In the genomic region with DNA sequence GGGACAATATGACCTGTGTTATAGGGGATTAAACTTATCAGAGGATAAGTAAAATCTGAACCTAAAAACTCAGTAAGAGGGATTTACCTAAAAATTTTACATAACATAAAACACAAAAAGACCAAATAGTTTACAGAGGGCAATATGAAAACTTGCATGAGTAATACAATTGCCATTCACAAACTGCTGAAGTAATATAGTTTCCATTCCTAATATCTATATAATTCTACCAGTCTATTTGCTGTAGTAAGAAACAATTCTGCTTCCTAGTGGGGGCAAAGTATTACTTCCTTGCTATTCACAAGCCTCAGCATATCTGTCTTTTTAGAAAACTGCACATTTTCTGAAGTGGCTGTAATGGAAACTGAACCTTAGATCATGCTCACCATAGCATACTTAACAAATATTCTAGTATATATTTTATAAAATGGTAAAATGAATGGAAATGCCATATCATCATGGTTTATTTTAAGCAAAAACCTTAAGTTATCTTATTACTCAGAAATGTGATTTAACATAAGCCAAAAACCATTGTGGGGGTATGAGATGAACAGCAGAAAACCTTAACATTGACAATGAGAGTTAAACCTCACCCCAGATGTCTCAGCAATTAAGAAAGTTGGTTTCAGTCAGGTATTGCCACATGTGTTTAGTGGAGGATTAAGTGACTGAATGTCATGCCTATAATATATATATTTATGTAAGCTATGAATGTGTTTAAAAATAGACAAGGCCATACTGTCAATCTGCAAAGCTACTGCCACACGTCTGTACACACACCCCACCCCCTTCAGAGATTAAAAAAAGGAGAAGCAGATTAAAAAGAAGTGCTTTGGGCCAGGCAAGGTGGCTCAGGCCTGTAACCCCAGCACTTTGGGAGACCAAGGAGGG, we compare ENCODE assay signal across 10 cellular contexts.
DNase-seq lines count a peak whose midpoint lies in the region; ATAC-seq, FAIRE-seq and TF ChIP-seq lines count a peak whose summit lies in the region.
"Had no signal": no experiment of that assay in that cellular context is flagged by ENCODE, and none has a peak within 500 bp of the region (broad histone marks: within the 10 kb centered on the region; RNA-seq: fewer than 3 reads in every experiment).

No MANE protein-coding gene starts in this region.

- no peak for TF ChIP-seq POLR2A in GM12891 (IDR thresholded peaks at IDR 0.05; ENCODE audit: low read depth, low read length)
- TF ChIP-seq POLR2A in lower leg skin (IDR thresholded peaks at IDR 0.05): no peak

- H3K36me3 ChIP-seq in bronchial epithelial cell (ENCODE audit: control insufficient read depth, insufficient read depth, low read length): no peaks in the 10 kb centered on the region

- TF ChIP-seq CTCF in GM20000 (IDR thresholded peaks at IDR 0.05; ENCODE audit: extremely low read depth, missing control alignments) (no peak), bronchial epithelial cell (IDR thresholded peaks at IDR 0.05; ENCODE audit: insufficient read depth, low read length, severe bottlenecking) (no peak), lower leg skin (IDR thresholded peaks at IDR 0.05) (no peak)

- H3K27ac ChIP-seq in substantia nigra (ENCODE audit: low read depth, low read length, poor library complexity, severe bottlenecking): no peak overlapping the region

- no peak for DNase-seq in GM12891 (ENCODE audit: insufficient read length, low spot score)
- DNase-seq in GM20000 (ENCODE audit: low spot score): peak; percentile 14
- peak; percentile 57 for DNase-seq in bronchial epithelial cell (ENCODE audit: low read depth)
- no peak for DNase-seq in substantia nigra (lab: John Stamatoyannopoulos, UW)
- no peak for DNase-seq in Right ventricle myocardium inferior (ENCODE audit: missing footprints)
- DNase-seq in G401 (ENCODE audit: low spot score): no peak
- no peak for DNase-seq in lower leg skin (ENCODE audit: low spot score in 2 of 2)
- DNase-seq: activated CD4-positive, CD25-positive, alpha-beta regulatory T cell treated with anti-CD3 and anti-CD28 coated beads, Interleukin-2, amount 50 U/mL, for 72 hours; endodermal cell had no signal

- peak; percentile 69 for FAIRE-seq in GM12891 (lab: Jason Lieb, UNC)
- FAIRE-seq in bronchial epithelial cell (lab: Jason Lieb, UNC): no peak

- in situ Hi-C loops in G401 (cut with HindIII; ENCODE audit: low sequenced_read_pairs): no loop called here

- no peaks in the 10 kb centered on the region for H3K27me3 ChIP-seq in bronchial epithelial cell (ENCODE audit: control insufficient read depth, insufficient read depth, low read length)

- intact Hi-C loops in Right ventricle myocardium inferior (cut with DNase I): no loop called here
- intact Hi-C loops in lower leg skin (cut with DNase I; ENCODE audit: low total_unique reads): no loop called here

- WGBS in lower leg skin, 2 donors: 42 to 44% methylated on average over 1 of the region's 1 CpG

- ATAC-seq in HG03280 (IDR thresholded peaks at IDR 0.05; ENCODE audit: unreplicated experiment) (peak; percentile 75), Right ventricle myocardium inferior (no peak)

- H3K4me3 ChIP-seq in bronchial epithelial cell (ENCODE audit: low read depth, low read length): no peak overlapping the region
- no peak overlapping the region for H3K4me3 ChIP-seq in lower leg skin (ENCODE audit: low read depth, poor library complexity, severe bottlenecking)

TF ChIP-seq in GM12891, 5 proteins besides CTCF, POLR2A, EP300 and RAD21:
- no peak for TF ChIP-seq TAF1 (IDR thresholded peaks at IDR 0.05; ENCODE audit: low read depth, low read length)
- TF ChIP-seq SPI1 (IDR thresholded peaks at IDR 0.05; ENCODE audit: low read depth, low read length): 0 out of 2 replicates have a peak, but pooled peaks have one; percentile 1

Comparison
In these comparisons a context has a peak if more than half of its experiments do, and no peak if none do; other contexts are left out.
1. DNase-seq: peak in GM20000 (single experiment) and bronchial epithelial cell (single experiment); none in GM12891 (single experiment), substantia nigra (0 of 49), Right ventricle myocardium inferior (single experiment), G401 (single experiment) and lower leg skin (0 of 2).